Comparison of ENCODE assay signal across 6 cellular contexts in genomic region chr19:17243340-17243853, GRCh38. TPM values are rescaled to one million over a fixed set of nuclear protein-coding genes. Genes with fewer than 3 reads are reported as not detected.
DNase-seq lines count a peak whose midpoint lies in the region; TF ChIP-seq lines count a peak whose summit lies in the region.

No MANE protein-coding gene starts in this region.

- H3K27me3 Mint-ChIP-seq in IgD-negative memory B cell, result no peaks in the 10 kb centered on the region
- H3K27me3 Mint-ChIP-seq in endothelial cell (ENCODE audit: unreplicated experiment), result peaks cover 27% of the 10 kb centered on the region

- H3K4me1 Mint-ChIP-seq in IgD-negative memory B cell (peaks cover 4 to 11% (median 5%) of the 10 kb centered on the region in 3 donors), endothelial cell (ENCODE audit: unreplicated experiment) (peaks cover 23% of the 10 kb centered on the region)

- TF ChIP-seq CTCF in endothelial cell (IDR thresholded peaks at IDR 0.05; ENCODE audit: unreplicated experiment), result no peak

- H3K27ac Mint-ChIP-seq in IgD-negative memory B cell (peak overlapping the region in 2 of 3 donors; percentile 58 to 82), endothelial cell (ENCODE audit: unreplicated experiment) (peak overlapping the region; percentile 42)

- DNase-seq in endothelial cell (ENCODE audit: low spot score) (no peak), retina (peak; percentile 28), DMS79 (lab: John Stamatoyannopoulos, UW) (no peak), germinal center (ENCODE audit: low spot score) (no peak)
- no peak for DNase-seq in activated CD4-positive, CD25-positive, alpha-beta regulatory T cell treated with anti-CD3 and anti-CD28 coated beads, Interleukin-2, amount 50 U/mL, for 72 hours

- no peaks in the 10 kb centered on the region for H3K9me3 Mint-ChIP-seq in IgD-negative memory B cell
- no peaks in the 10 kb centered on the region for H3K9me3 Mint-ChIP-seq in endothelial cell (ENCODE audit: unreplicated experiment)

- H3K36me3 Mint-ChIP-seq in IgD-negative memory B cell (no peaks in the 10 kb centered on the region), endothelial cell (ENCODE audit: low read depth, unreplicated experiment) (peaks cover 9% of the 10 kb centered on the region)

- peak overlapping the region in 2 of 4 donors; percentile 30 to 67 for H3K4me3 Mint-ChIP-seq in IgD-negative memory B cell
- peak overlapping the region; percentile 97 for H3K4me3 Mint-ChIP-seq in endothelial cell (ENCODE audit: unreplicated experiment)

RNA-seq across cellular contexts. Expression of gene NR2F6, which starts 2.3 kb away (rescaled TPM):
- polyA plus RNA-seq in IgD-negative memory B cell, result 1.3 TPM
- 69.9 TPM for total RNA-seq in endothelial cell (ENCODE audit: unreplicated experiment)

RNA-seq across cellular contexts. Expression of gene OCEL1, which starts 17.4 kb away (rescaled TPM):
- polyA plus RNA-seq in IgD-negative memory B cell, result 46.0 TPM
- 16.5 TPM for total RNA-seq in endothelial cell (ENCODE audit: unreplicated experiment)

RNA-seq across cellular contexts. Expression of gene USHBP1, which starts 21.1 kb away (rescaled TPM):
- not detected for polyA plus RNA-seq in IgD-negative memory B cell
- 54.2 TPM for total RNA-seq in endothelial cell (ENCODE audit: unreplicated experiment)

RNA-seq across cellular contexts. Expression of gene BABAM1, which starts 23.8 kb away (rescaled TPM):
- 115 TPM for polyA plus RNA-seq in IgD-negative memory B cell
- 136 TPM for total RNA-seq in endothelial cell (ENCODE audit: unreplicated experiment)

RNA-seq across cellular contexts. Expression of gene USE1, which starts 28.2 kb away (rescaled TPM):
- 52.5 TPM for polyA plus RNA-seq in IgD-negative memory B cell
- total RNA-seq in endothelial cell (ENCODE audit: unreplicated experiment), result 13.0 TPM
